1 cellular context compared by ENCODE assay signal in the genomic region with DNA sequence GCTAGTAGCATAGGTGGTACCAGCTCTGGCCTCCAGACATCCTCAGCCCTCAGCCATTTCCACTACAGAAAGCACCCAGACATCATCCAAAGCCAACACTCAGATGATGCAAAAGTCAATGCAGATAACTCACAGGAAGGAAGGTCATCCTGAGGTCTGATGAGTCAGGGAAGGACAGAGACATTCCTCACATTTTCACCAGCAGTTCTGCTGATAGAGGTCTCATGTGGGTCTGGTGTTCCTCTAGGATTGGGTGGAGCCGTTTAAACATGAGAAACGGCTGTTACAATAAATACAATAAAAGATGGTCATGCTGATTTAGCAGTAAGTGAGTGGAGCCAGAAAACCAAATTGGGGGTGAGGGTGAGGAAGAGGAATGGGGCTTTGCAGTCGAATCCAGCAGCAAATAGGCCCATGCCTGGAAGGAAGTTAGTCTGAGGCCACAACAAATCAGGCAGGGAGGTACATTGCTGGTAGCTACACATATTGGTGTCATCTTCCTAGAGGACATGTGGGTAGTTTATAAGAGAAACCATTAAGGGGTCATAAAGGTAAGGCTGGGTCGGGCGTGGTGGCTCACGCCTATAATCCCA.
TF ChIP-seq lines count a peak whose summit lies in the region.

No MANE protein-coding gene starts in this region.

TF ChIP-seq in HepG2, 621 proteins besides CTCF, POLR2A, EP300 and RAD21 (continued from another document and continues in another):
- TF ChIP-seq, protein P1, sequence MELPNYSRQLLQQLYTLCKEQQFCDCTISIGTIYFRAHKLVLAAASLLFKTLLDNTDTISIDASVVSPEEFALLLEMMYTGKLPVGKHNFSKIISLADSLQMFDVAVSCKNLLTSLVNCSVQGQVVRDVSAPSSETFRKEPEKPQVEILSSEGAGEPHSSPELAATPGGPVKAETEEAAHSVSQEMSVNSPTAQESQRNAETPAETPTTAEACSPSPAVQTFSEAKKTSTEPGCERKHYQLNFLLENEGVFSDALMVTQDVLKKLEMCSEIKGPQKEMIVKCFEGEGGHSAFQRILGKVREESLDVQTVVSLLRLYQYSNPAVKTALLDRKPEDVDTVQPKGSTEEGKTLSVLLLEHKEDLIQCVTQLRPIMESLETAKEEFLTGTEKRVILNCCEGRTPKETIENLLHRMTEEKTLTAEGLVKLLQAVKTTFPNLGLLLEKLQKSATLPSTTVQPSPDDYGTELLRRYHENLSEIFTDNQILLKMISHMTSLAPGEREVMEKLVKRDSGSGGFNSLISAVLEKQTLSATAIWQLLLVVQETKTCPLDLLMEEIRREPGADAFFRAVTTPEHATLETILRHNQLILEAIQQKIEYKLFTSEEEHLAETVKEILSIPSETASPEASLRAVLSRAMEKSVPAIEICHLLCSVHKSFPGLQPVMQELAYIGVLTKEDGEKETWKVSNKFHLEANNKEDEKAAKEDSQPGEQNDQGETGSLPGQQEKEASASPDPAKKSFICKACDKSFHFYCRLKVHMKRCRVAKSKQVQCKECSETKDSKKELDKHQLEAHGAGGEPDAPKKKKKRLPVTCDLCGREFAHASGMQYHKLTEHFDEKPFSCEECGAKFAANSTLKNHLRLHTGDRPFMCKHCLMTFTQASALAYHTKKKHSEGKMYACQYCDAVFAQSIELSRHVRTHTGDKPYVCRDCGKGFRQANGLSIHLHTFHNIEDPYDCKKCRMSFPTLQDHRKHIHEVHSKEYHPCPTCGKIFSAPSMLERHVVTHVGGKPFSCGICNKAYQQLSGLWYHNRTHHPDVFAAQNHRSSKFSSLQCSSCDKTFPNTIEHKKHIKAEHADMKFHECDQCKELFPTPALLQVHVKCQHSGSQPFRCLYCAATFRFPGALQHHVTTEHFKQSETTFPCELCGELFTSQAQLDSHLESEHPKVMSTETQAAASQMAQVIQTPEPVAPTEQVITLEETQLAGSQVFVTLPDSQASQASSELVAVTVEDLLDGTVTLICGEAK (IDR thresholded peaks at IDR 0.05) = no peak
- TF ChIP-seq, protein P1 (CRISPR knock-in tag; IDR thresholded peaks at IDR 0.05) = no peak
- TF ChIP-seq SALL1 (CRISPR knock-in tag; IDR thresholded peaks at IDR 0.05) = peak; percentile 25; the same call in 1 of the 2 replicates
- TF ChIP-seq MED1 (CRISPR knock-in tag; IDR thresholded peaks at IDR 0.05) = peak; percentile 80
- TF ChIP-seq CENPX (CRISPR knock-in tag; IDR thresholded peaks at IDR 0.05) = no peak
- no peak for TF ChIP-seq JARID2 (CRISPR knock-in tag; IDR thresholded peaks at IDR 0.05; ENCODE audit: insufficient replicate concordance)
- TF ChIP-seq ZNF282 (IDR thresholded peaks at IDR 0.05; ENCODE audit: partially characterized antibody) = no peak
- no peak for TF ChIP-seq MAF1 (CRISPR knock-in tag; IDR thresholded peaks at IDR 0.05; ENCODE audit: borderline replicate concordance)
- TF ChIP-seq ETV5 (CRISPR knock-in tag; IDR thresholded peaks at IDR 0.05; ENCODE audit: borderline replicate concordance) = peak; percentile 96
- TF ChIP-seq, protein P2, sequence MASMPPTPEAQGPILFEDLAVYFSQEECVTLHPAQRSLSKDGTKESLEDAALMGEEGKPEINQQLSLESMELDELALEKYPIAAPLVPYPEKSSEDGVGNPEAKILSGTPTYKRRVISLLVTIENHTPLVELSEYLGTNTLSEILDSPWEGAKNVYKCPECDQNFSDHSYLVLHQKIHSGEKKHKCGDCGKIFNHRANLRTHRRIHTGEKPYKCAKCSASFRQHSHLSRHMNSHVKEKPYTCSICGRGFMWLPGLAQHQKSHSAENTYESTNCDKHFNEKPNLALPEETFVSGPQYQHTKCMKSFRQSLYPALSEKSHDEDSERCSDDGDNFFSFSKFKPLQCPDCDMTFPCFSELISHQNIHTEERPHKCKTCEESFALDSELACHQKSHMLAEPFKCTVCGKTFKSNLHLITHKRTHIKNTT (CRISPR knock-in tag; IDR thresholded peaks at IDR 0.05) = no peak
- peak; percentile 67; the same call in 1 of the 2 replicates for TF ChIP-seq SMAD3 (CRISPR knock-in tag; IDR thresholded peaks at IDR 0.05)
- TF ChIP-seq ZNF773 (CRISPR knock-in tag; IDR thresholded peaks at IDR 0.05; ENCODE audit: borderline replicate concordance) = no peak
- no peak for TF ChIP-seq ZNF766 (CRISPR knock-in tag; IDR thresholded peaks at IDR 0.05; ENCODE audit: borderline replicate concordance)
- no peak for TF ChIP-seq ARID2 (CRISPR knock-in tag; IDR thresholded peaks at IDR 0.05; ENCODE audit: borderline replicate concordance)
- TF ChIP-seq, protein P3, sequence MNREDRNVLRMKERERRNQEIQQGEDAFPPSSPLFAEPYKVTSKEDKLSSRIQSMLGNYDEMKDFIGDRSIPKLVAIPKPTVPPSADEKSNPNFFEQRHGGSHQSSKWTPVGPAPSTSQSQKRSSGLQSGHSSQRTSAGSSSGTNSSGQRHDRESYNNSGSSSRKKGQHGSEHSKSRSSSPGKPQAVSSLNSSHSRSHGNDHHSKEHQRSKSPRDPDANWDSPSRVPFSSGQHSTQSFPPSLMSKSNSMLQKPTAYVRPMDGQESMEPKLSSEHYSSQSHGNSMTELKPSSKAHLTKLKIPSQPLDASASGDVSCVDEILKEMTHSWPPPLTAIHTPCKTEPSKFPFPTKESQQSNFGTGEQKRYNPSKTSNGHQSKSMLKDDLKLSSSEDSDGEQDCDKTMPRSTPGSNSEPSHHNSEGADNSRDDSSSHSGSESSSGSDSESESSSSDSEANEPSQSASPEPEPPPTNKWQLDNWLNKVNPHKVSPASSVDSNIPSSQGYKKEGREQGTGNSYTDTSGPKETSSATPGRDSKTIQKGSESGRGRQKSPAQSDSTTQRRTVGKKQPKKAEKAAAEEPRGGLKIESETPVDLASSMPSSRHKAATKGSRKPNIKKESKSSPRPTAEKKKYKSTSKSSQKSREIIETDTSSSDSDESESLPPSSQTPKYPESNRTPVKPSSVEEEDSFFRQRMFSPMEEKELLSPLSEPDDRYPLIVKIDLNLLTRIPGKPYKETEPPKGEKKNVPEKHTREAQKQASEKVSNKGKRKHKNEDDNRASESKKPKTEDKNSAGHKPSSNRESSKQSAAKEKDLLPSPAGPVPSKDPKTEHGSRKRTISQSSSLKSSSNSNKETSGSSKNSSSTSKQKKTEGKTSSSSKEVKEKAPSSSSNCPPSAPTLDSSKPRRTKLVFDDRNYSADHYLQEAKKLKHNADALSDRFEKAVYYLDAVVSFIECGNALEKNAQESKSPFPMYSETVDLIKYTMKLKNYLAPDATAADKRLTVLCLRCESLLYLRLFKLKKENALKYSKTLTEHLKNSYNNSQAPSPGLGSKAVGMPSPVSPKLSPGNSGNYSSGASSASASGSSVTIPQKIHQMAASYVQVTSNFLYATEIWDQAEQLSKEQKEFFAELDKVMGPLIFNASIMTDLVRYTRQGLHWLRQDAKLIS (CRISPR knock-in tag; IDR thresholded peaks at IDR 0.05) = no peak
- TF ChIP-seq, protein P4, sequence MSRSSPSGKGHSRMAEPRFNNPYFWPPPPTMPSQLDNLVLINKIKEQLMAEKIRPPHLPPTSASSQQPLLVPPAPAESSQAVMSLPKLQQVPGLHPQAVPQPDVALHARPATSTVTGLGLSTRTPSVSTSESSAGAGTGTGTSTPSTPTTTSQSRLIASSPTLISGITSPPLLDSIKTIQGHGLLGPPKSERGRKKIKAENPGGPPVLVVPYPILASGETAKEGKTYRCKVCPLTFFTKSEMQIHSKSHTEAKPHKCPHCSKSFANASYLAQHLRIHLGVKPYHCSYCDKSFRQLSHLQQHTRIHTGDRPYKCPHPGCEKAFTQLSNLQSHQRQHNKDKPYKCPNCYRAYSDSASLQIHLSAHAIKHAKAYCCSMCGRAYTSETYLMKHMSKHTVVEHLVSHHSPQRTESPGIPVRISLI (CRISPR knock-in tag; IDR thresholded peaks at IDR 0.05; ENCODE audit: borderline replicate concordance) = peak; percentile 28; the same call in 1 of the 2 replicates
- TF ChIP-seq KAT8 (CRISPR knock-in tag; IDR thresholded peaks at IDR 0.05) = peak; percentile 52
- TF ChIP-seq FOXO1 (CRISPR knock-in tag; IDR thresholded peaks at IDR 0.05) = peak; percentile 59; the same call in 1 of the 2 replicates
- no peak for TF ChIP-seq TCF7 (IDR thresholded peaks at IDR 0.05; ENCODE audit: low read depth)
- no peak for TF ChIP-seq ZNF782 (CRISPR knock-in tag; IDR thresholded peaks at IDR 0.05; ENCODE audit: borderline replicate concordance)
- TF ChIP-seq ZNF350 (CRISPR knock-in tag; IDR thresholded peaks at IDR 0.05; ENCODE audit: borderline replicate concordance, low read depth) = 0 out of 2 replicates have a peak, but pooled peaks have one; percentile 39
- no peak for TF ChIP-seq KDM6A (CRISPR knock-in tag; IDR thresholded peaks at IDR 0.05; ENCODE audit: low read depth)
- no peak for TF ChIP-seq ZNF883 (CRISPR knock-in tag; IDR thresholded peaks at IDR 0.05; ENCODE audit: not compliant biosample characterization)
- TF ChIP-seq ZNF263 (CRISPR knock-in tag; IDR thresholded peaks at IDR 0.05) = no peak
- TF ChIP-seq ZFAT (CRISPR knock-in tag; conservative IDR thresholded peaks at IDR 0.05) = no peak
- no peak for TF ChIP-seq ZNF841 (CRISPR knock-in tag; IDR thresholded peaks at IDR 0.05; ENCODE audit: borderline replicate concordance)
- TF ChIP-seq ZBTB7A (CRISPR knock-in tag; IDR thresholded peaks at IDR 0.05) = no peak
- TF ChIP-seq, protein P5, sequence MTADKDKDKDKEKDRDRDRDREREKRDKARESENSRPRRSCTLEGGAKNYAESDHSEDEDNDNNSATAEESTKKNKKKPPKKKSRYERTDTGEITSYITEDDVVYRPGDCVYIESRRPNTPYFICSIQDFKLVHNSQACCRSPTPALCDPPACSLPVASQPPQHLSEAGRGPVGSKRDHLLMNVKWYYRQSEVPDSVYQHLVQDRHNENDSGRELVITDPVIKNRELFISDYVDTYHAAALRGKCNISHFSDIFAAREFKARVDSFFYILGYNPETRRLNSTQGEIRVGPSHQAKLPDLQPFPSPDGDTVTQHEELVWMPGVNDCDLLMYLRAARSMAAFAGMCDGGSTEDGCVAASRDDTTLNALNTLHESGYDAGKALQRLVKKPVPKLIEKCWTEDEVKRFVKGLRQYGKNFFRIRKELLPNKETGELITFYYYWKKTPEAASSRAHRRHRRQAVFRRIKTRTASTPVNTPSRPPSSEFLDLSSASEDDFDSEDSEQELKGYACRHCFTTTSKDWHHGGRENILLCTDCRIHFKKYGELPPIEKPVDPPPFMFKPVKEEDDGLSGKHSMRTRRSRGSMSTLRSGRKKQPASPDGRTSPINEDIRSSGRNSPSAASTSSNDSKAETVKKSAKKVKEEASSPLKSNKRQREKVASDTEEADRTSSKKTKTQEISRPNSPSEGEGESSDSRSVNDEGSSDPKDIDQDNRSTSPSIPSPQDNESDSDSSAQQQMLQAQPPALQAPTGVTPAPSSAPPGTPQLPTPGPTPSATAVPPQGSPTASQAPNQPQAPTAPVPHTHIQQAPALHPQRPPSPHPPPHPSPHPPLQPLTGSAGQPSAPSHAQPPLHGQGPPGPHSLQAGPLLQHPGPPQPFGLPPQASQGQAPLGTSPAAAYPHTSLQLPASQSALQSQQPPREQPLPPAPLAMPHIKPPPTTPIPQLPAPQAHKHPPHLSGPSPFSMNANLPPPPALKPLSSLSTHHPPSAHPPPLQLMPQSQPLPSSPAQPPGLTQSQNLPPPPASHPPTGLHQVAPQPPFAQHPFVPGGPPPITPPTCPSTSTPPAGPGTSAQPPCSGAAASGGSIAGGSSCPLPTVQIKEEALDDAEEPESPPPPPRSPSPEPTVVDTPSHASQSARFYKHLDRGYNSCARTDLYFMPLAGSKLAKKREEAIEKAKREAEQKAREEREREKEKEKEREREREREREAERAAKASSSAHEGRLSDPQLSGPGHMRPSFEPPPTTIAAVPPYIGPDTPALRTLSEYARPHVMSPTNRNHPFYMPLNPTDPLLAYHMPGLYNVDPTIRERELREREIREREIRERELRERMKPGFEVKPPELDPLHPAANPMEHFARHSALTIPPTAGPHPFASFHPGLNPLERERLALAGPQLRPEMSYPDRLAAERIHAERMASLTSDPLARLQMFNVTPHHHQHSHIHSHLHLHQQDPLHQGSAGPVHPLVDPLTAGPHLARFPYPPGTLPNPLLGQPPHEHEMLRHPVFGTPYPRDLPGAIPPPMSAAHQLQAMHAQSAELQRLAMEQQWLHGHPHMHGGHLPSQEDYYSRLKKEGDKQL (CRISPR knock-in tag; IDR thresholded peaks at IDR 0.05; ENCODE audit: low read depth) = 0 out of 2 replicates have a peak, but pooled peaks have one; percentile 44
- TF ChIP-seq FOXA3 (CRISPR knock-in tag; IDR thresholded peaks at IDR 0.05) = peak; percentile 81
- TF ChIP-seq SP4 (CRISPR knock-in tag; IDR thresholded peaks at IDR 0.05) = no peak
- TF ChIP-seq ZNF33B (CRISPR knock-in tag; IDR thresholded peaks at IDR 0.05) = no peak
- TF ChIP-seq NR2F1 (CRISPR knock-in tag; IDR thresholded peaks at IDR 0.05) = peak; percentile 79
- no peak for TF ChIP-seq NRL (CRISPR knock-in tag; IDR thresholded peaks at IDR 0.05; ENCODE audit: borderline replicate concordance)
- TF ChIP-seq, protein P6, sequence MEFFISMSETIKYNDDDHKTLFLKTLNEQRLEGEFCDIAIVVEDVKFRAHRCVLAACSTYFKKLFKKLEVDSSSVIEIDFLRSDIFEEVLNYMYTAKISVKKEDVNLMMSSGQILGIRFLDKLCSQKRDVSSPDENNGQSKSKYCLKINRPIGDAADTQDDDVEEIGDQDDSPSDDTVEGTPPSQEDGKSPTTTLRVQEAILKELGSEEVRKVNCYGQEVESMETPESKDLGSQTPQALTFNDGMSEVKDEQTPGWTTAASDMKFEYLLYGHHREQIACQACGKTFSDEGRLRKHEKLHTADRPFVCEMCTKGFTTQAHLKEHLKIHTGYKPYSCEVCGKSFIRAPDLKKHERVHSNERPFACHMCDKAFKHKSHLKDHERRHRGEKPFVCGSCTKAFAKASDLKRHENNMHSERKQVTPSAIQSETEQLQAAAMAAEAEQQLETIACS (CRISPR knock-in tag; IDR thresholded peaks at IDR 0.05) = no peak
- TF ChIP-seq, protein P7, sequence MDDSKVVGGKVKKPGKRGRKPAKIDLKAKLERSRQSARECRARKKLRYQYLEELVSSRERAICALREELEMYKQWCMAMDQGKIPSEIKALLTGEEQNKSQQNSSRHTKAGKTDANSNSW (CRISPR knock-in tag; IDR thresholded peaks at IDR 0.05; ENCODE audit: borderline replicate concordance) = no peak
- no peak for TF ChIP-seq ZFP82 (CRISPR knock-in tag; IDR thresholded peaks at IDR 0.05; ENCODE audit: borderline replicate concordance)
